ENCODE assay signal across 8 cellular contexts in genomic region chr16:23877107-23878070, GRCh38. TPM values are rescaled to one million over a fixed set of nuclear protein-coding genes. Genes with fewer than 3 reads are reported as not detected.
A peak's percentile ranks its signal among the peaks of the same experiment; 100 is the strongest.
DNase-seq lines count a peak whose midpoint lies in the region; ATAC-seq and TF ChIP-seq lines count a peak whose summit lies in the region.

No MANE protein-coding gene starts in this region.

- no peaks in the 10 kb centered on the region for H3K79me1 ChIP-seq in H9 (ENCODE audit: insufficient read depth, low read depth, low read length, poor library complexity, severe bottlenecking)

- no peak overlapping the region for H3K4ac ChIP-seq in H9 (ENCODE audit: low read depth, low read length)

- no peak overlapping the region for H3K9ac ChIP-seq in H9 (ENCODE audit: extremely low read depth, insufficient read length, low read length)

- no peak overlapping the region for H3K4me2 ChIP-seq in H9 (ENCODE audit: insufficient read depth, insufficient read length, low read length)

- DNase-seq in activated CD4-positive, CD25-positive, alpha-beta regulatory T cell treated with anti-CD3 and anti-CD28 coated beads, Interleukin-2, amount 50 U/mL, for 72 hours: no peak
- peak; percentile 31 for DNase-seq in H9
- DNase-seq in retinal pigment epithelial cell (ENCODE audit: low read depth): no peak
- no peak for DNase-seq in cardiac septum (ENCODE audit: low spot score)

- peak; percentile 52; the same call in 2 of the 3 replicates for TF ChIP-seq CTCF in H9 (conservative IDR thresholded peaks at IDR 0.05)
- TF ChIP-seq CTCF in retinal pigment epithelial cell (conservative IDR thresholded peaks at IDR 0.05; ENCODE audit: low read depth, low read length): peak; percentile 50

- H3K9me3 ChIP-seq in H9 (ENCODE audit: control insufficient read depth, low read depth, low read length): no peaks in the 10 kb centered on the region

- H3K36me3 Mint-ChIP-seq in H9 (ENCODE audit: insufficient read depth in 1 of 3, low read depth in 3 of 3): no peaks in the 10 kb centered on the region
- peaks cover 15% of the 10 kb centered on the region for H3K36me3 Mint-ChIP-seq in activated T-helper 17 cell treated with anti-CD3 and anti-CD28 coated beads, Interleukin-2, amount 50 U/mL, for 72 hours (ENCODE audit: low read depth)

- H3K79me2 ChIP-seq in H9 (ENCODE audit: insufficient read depth, low read length): no peaks in the 10 kb centered on the region

- no peak overlapping the region for H2BK5ac ChIP-seq in H9 (ENCODE audit: insufficient read length, low read length)

- H3K4me3 ChIP-seq in retinal pigment epithelial cell (ENCODE audit: low read length): no peak overlapping the region

- H2BK12ac ChIP-seq in H9 (ENCODE audit: insufficient read length, low read depth, low read length): no peak overlapping the region

- H3K27ac ChIP-seq in H9 (ENCODE audit: insufficient read length, low read depth, low read length): no peak overlapping the region

- peaks cover 18% of the 10 kb centered on the region for H3K27me3 Mint-ChIP-seq in H9 (ENCODE audit: low read depth)
- no peaks in the 10 kb centered on the region for H3K27me3 Mint-ChIP-seq in activated T-helper 17 cell treated with anti-CD3 and anti-CD28 coated beads, Interleukin-2, amount 50 U/mL, for 72 hours

- H2AK5ac ChIP-seq in H9 (ENCODE audit: insufficient read length, low read length): no peak overlapping the region

- no peak overlapping the region for H4K5ac ChIP-seq in H9 (ENCODE audit: insufficient read length, low read depth, low read length)

- no peak overlapping the region for H3K18ac ChIP-seq in H9 (ENCODE audit: insufficient read length, low read depth, low read length)

- no peaks in the 10 kb centered on the region for H4K20me1 ChIP-seq in H9 (ENCODE audit: control insufficient read depth, insufficient read depth, insufficient read length)

- no peak overlapping the region for H2AFZ ChIP-seq in H9 (ENCODE audit: low read length)

- no peak overlapping the region for H3K23ac ChIP-seq in H9 (ENCODE audit: insufficient read length, low read depth, low read length)

- no peak overlapping the region for H3K56ac ChIP-seq in H9 (ENCODE audit: insufficient read length, low read depth, low read length)

- WGBS in H9 (ENCODE audit: extremely low coverage, insufficient read length, low lambda C conversion rate): no CpG with 5 or more reads among the region's 9 CpGs

- ATAC-seq in activated CD4-positive, CD25-positive, alpha-beta regulatory T cell treated with anti-CD3 and anti-CD28 coated beads, Interleukin-2, amount 50 U/mL, for 24 hours: peak; percentile 11 to 41
- peak; percentile 86 for ATAC-seq in activated T-helper 17 cell treated with anti-CD3 and anti-CD28 coated beads, Interleukin-2, amount 50 U/mL, for 72 hours (replicated peaks)
- no peak for ATAC-seq in GM19467 (IDR thresholded peaks at IDR 0.05; ENCODE audit: unreplicated experiment)
- ATAC-seq in GM21723 (IDR thresholded peaks at IDR 0.05; ENCODE audit: unreplicated experiment): no peak

- no peak overlapping the region for H3K4me3 Mint-ChIP-seq in H9
- H3K4me3 Mint-ChIP-seq in activated T-helper 17 cell treated with anti-CD3 and anti-CD28 coated beads, Interleukin-2, amount 50 U/mL, for 72 hours: peak overlapping the region; percentile 11

- intact Hi-C loops in cardiac septum (cut with DNase I): no loop called here

- no peak overlapping the region for H4K91ac ChIP-seq in H9 (ENCODE audit: insufficient read length, low read depth, low read length)

- no peak overlapping the region for H2BK15ac ChIP-seq in H9 (ENCODE audit: low read depth, low read length)

- no peaks in the 10 kb centered on the region for H3K4me1 ChIP-seq in H9 (ENCODE audit: insufficient read depth, low read length)

- H3K27ac Mint-ChIP-seq in H9: no peak overlapping the region
- H3K27ac Mint-ChIP-seq in activated T-helper 17 cell treated with anti-CD3 and anti-CD28 coated beads, Interleukin-2, amount 50 U/mL, for 72 hours: peak overlapping the region; percentile 50

- no peak overlapping the region for H2BK20ac ChIP-seq in H9 (ENCODE audit: low read depth, low read length, poor library complexity, severe bottlenecking)

- H3T11ph ChIP-seq in H9 (ENCODE audit: low read length): no peak overlapping the region

- H2BK120ac ChIP-seq in H9 (ENCODE audit: low read depth, low read length, poor library complexity, severe bottlenecking): no peak overlapping the region

- no peak overlapping the region for H3K14ac ChIP-seq in H9 (ENCODE audit: insufficient read depth, low read length)

- no peaks in the 10 kb centered on the region for H3K9me3 Mint-ChIP-seq in H9
- H3K9me3 Mint-ChIP-seq in activated T-helper 17 cell treated with anti-CD3 and anti-CD28 coated beads, Interleukin-2, amount 50 U/mL, for 72 hours: no peaks in the 10 kb centered on the region

- no peaks in the 10 kb centered on the region for H3K23me2 ChIP-seq in H9 (ENCODE audit: insufficient read length, low read depth, low read length, poor library complexity, severe bottlenecking)

- H3K27me3 ChIP-seq in H9 (ENCODE audit: insufficient read depth, low read length): no peaks in the 10 kb centered on the region

- no peak overlapping the region for H4K8ac ChIP-seq in H9 (replicated peaks; ENCODE audit: insufficient read length, low read depth, low read length)

- peaks cover 0 to 2% of the 10 kb centered on the region in 2 experiments; a peak in 1 of 4 replicates for H3K4me1 Mint-ChIP-seq in H9
- H3K4me1 Mint-ChIP-seq in activated T-helper 17 cell treated with anti-CD3 and anti-CD28 coated beads, Interleukin-2, amount 50 U/mL, for 72 hours: peaks cover 43% of the 10 kb centered on the region

RNA-seq across cellular contexts. Expression of gene PRKCB, which starts 41.6 kb away (rescaled TPM):
- 7.0 and 7.7 TPM in 2 replicates for total RNA-seq in H9 (2021)
- 10 to 100 TPM; 76.0 to 87.7 TPM for total RNA-seq in activated T-helper 17 cell treated with anti-CD3 and anti-CD28 coated beads, Interleukin-2, amount 50 U/mL, for 72 hours
- 2.3 TPM for total RNA-seq in cardiac septum

Comparison
In these comparisons a context has a peak if more than half of its experiments do, and no peak if none do; other contexts are left out.
1. ATAC-seq: peak in activated CD4-positive, CD25-positive, alpha-beta regulatory T cell treated with anti-CD3 and anti-CD28 coated beads, Interleukin-2, amount 50 U/mL, for 24 hours (2 of 2) and activated T-helper 17 cell treated with anti-CD3 and anti-CD28 coated beads, Interleukin-2, amount 50 U/mL, for 72 hours (single experiment); none in GM19467 (single experiment) and GM21723 (single experiment).